7 cellular contexts compared by ENCODE assay signal in the genomic region with DNA sequence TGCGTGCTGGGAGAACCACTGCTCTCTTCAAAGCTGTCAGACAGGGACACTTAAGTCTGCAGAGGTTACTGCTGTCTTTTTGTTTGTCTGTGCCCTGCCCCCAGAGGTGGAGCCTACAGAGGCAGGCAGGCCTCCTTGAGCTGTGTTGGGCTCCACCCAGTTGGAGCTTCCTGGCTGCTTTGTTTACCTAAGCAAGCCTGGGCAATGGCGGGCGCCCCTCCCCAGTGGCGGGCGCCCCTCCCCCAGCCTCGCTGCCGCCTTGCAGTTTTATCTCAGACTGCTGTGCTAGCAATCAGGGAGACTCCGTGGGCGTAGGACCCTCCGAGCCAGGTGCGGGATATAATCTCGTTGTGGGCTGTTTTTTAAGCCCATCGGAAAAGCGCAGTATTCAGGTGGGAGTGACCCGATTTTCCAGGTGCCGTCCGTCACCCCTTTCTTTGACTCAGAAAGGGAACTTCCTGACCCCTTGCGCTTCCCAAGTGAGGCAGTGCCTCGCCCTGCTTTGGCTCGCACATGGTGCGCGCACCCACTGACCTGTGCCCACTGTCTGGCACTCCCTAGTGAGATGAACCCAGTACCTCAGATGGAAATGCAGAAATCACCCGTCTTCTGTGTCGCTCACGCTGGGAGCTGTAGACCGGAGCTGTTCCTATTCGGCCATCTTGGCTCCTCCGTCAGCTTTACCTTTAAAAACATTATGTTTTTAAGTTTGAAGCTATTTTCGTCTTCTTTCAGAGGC.
DNase-seq lines count a peak whose midpoint lies in the region; ATAC-seq and TF ChIP-seq lines count a peak whose summit lies in the region.
"Not testable (repeated sequence)": the region's sequence is repeated elsewhere in the genome, so short reads cannot be mapped to it uniquely, and the experiment has no call there.

No MANE protein-coding gene starts in this region.

- H3K27ac Mint-ChIP-seq in H9, endodermal cell: not testable (repeated sequence)

- not testable (repeated sequence) for H3T11ph ChIP-seq in H9 (ENCODE audit: low read length)

- H3K4me2 ChIP-seq in H9 (ENCODE audit: insufficient read depth, insufficient read length, low read length): not testable (repeated sequence)
- H3K4me2 ChIP-seq in PC-3 (ENCODE audit: low read length): peak overlapping the region; percentile 85

- not testable (repeated sequence) for H3K4me1 ChIP-seq in BE2C; H9 (ENCODE audit: insufficient read depth, low read length); HUES64 (ENCODE audit: insufficient read depth, low read length); endodermal cell (ENCODE audit: control insufficient read depth, insufficient read depth, low read length)
- peaks cover 10% of the 10 kb centered on the region; the same call in 1 of the 2 replicates for H3K4me1 ChIP-seq in PC-3 (ENCODE audit: insufficient read depth, low read length)

- peak; percentile 91 for ATAC-seq in PC-3
- peak; percentile 87 for ATAC-seq in SK-N-SH treated with all-trans-retinoic acid at 6 μM for 48 hours

- no CpG with 5 or more reads among the region's 29 CpGs for WGBS in H9 (ENCODE audit: extremely low coverage, insufficient read length, low lambda C conversion rate)
- 92% methylated on average over 24 of the region's 29 CpGs for WGBS in HUES64
- 91 to 100% methylated on average over 6 to 23 of the region's 29 CpGs for WGBS in endodermal cell (ENCODE audit: insufficient coverage in 1 of 2, insufficient read length in 1 of 2), 2 experiments

- not testable (repeated sequence) for H3K14ac ChIP-seq in H9 (ENCODE audit: insufficient read depth, low read length)

- H4K5ac ChIP-seq in H9 (ENCODE audit: insufficient read length, low read depth, low read length): not testable (repeated sequence)

- not testable (repeated sequence) for H3K4ac ChIP-seq in H9 (ENCODE audit: low read depth, low read length)

- not testable (repeated sequence) for H3K18ac ChIP-seq in H9 (ENCODE audit: insufficient read length, low read depth, low read length)

- not testable (repeated sequence) for H3K56ac ChIP-seq in H9 (ENCODE audit: insufficient read length, low read depth, low read length)

- H3K27ac ChIP-seq in H9 (ENCODE audit: insufficient read length, low read depth, low read length); HUES64 (ENCODE audit: low read depth, low read length); endodermal cell (ENCODE audit: low read depth, low read length): not testable (repeated sequence)
- peak overlapping the region; percentile 85 for H3K27ac ChIP-seq in PC-3 (ENCODE audit: low read length)

- not testable (repeated sequence) for H3K79me2 ChIP-seq in H9 (ENCODE audit: insufficient read depth, low read length)
- H3K79me2 ChIP-seq in PC-3 (ENCODE audit: low read length): peaks cover 20% of the 10 kb centered on the region

- H3K9me3 ChIP-seq in BE2C; H9 (ENCODE audit: control insufficient read depth, low read depth, low read length); HUES64 (ENCODE audit: insufficient read depth, low read depth, low read length); PC-3 (ENCODE audit: low read length); endodermal cell (ENCODE audit: control insufficient read depth, low read length): not testable (repeated sequence)

- H2BK120ac ChIP-seq in H9 (ENCODE audit: low read depth, low read length, poor library complexity, severe bottlenecking): not testable (repeated sequence)

- not testable (repeated sequence) for DNase-seq in BE2C, H9, PC-3, endodermal cell
- DNase-seq in ELF-1 (ENCODE audit: low read depth, low spot score): peak; percentile 32

- not testable (repeated sequence) for H3K27me3 Mint-ChIP-seq in H9 (ENCODE audit: low read depth); endodermal cell (ENCODE audit: insufficient read depth)

- H3F3A ChIP-seq in PC-3 (ENCODE audit: low read length, unreplicated experiment): not testable (repeated sequence)

- H3K4me1 Mint-ChIP-seq in H9, endodermal cell: not testable (repeated sequence)

- not testable (repeated sequence) for H3K27me3 ChIP-seq in BE2C; H9 (ENCODE audit: insufficient read depth, low read length); HUES64 (ENCODE audit: insufficient read depth, low read length); PC-3 (ENCODE audit: low read length); endodermal cell (ENCODE audit: control insufficient read depth, insufficient read depth, low read length, poor library complexity, severe bottlenecking)

- not testable (repeated sequence) for H3K79me1 ChIP-seq in H9 (ENCODE audit: insufficient read depth, low read depth, low read length, poor library complexity, severe bottlenecking)

- H3K4me3 Mint-ChIP-seq in H9: not testable (repeated sequence)
- H3K4me3 Mint-ChIP-seq in endodermal cell: peak overlapping the region; percentile 36

- not testable (repeated sequence) for H3K9me2 ChIP-seq in PC-3 (replicated peaks; ENCODE audit: low read length)

- CTCF ChIA-PET in PC-3 (lab: Charles Lee): not testable (repeated sequence)

- H4K8ac ChIP-seq in H9 (replicated peaks; ENCODE audit: insufficient read length, low read depth, low read length): not testable (repeated sequence)

- H2AFZ ChIP-seq in H9 (ENCODE audit: low read length) (peak overlapping the region; percentile 68), PC-3 (ENCODE audit: low read length) (peak overlapping the region; percentile 91)

- H3K36me3 Mint-ChIP-seq in H9 (ENCODE audit: insufficient read depth in 1 of 3, low read depth in 3 of 3); endodermal cell (ENCODE audit: low read depth): not testable (repeated sequence)

- H2BK15ac ChIP-seq in H9 (ENCODE audit: low read depth, low read length): not testable (repeated sequence)

- H4K91ac ChIP-seq in H9 (ENCODE audit: insufficient read length, low read depth, low read length): not testable (repeated sequence)

- H3K4me3 ChIP-seq in BE2C (ENCODE audit: low read depth, low read length) (peak overlapping the region; percentile 26; the same call in 1 of the 2 replicates), HUES64 (ENCODE audit: low read length) (peak overlapping the region; percentile 16; the same call in 1 of the 2 replicates), PC-3 (ENCODE audit: low read length) (peak overlapping the region; percentile 83)
- H3K4me3 ChIP-seq in endodermal cell (ENCODE audit: low read length): not testable (repeated sequence)

- not testable (repeated sequence) for H3K9me3 Mint-ChIP-seq in H9
- peaks cover 20% of the 10 kb centered on the region for H3K9me3 Mint-ChIP-seq in endodermal cell

- BruUV-seq in PC-3 (replicated peaks; lab: Mats Ljungman, UMichigan): not testable (repeated sequence)

- H2BK20ac ChIP-seq in H9 (ENCODE audit: low read depth, low read length, poor library complexity, severe bottlenecking): not testable (repeated sequence)

- H3K36me3 ChIP-seq in BE2C; HUES64 (ENCODE audit: insufficient read depth, low read length); PC-3 (ENCODE audit: low read depth, low read length); endodermal cell (ENCODE audit: control insufficient read depth, insufficient read depth, low read length): not testable (repeated sequence)

- POLR2A ChIA-PET in PC-3 (lab: Charles Lee; ENCODE audit: unreplicated experiment): not testable (repeated sequence)

- not testable (repeated sequence) for H3K23ac ChIP-seq in H9 (ENCODE audit: insufficient read length, low read depth, low read length)

- not testable (repeated sequence) for H3K23me2 ChIP-seq in H9 (ENCODE audit: insufficient read length, low read depth, low read length, poor library complexity, severe bottlenecking)

- H2BK12ac ChIP-seq in H9 (ENCODE audit: insufficient read length, low read depth, low read length): not testable (repeated sequence)

- H4K20me1 ChIP-seq in H9 (ENCODE audit: control insufficient read depth, insufficient read depth, insufficient read length); PC-3 (ENCODE audit: low read length): not testable (repeated sequence)

- not testable (repeated sequence) for H2BK5ac ChIP-seq in H9 (ENCODE audit: insufficient read length, low read length)

- TF ChIP-seq CTCF in BE2C (IDR thresholded peaks at IDR 0.05; ENCODE audit: low read depth, low read length); H9 (conservative IDR thresholded peaks at IDR 0.05); PC-3 (conservative IDR thresholded peaks at IDR 0.05; ENCODE audit: low read depth, low read length); endodermal cell (conservative IDR thresholded peaks at IDR 0.05): not testable (repeated sequence)

- not testable (repeated sequence) for H2AK5ac ChIP-seq in H9 (ENCODE audit: insufficient read length, low read length)

- not testable (repeated sequence) for H3K9ac ChIP-seq in H9 (ENCODE audit: extremely low read depth, insufficient read length, low read length); HUES64 (ENCODE audit: low read depth, low read length); endodermal cell (ENCODE audit: extremely low read depth, low read length, poor library complexity, severe bottlenecking)
- H3K9ac ChIP-seq in PC-3 (ENCODE audit: low read length): peak overlapping the region; percentile 87

- intact Hi-C loops in PC-3 (cut with micrococcal nuclease): not testable (repeated sequence)
